ENCODE assay signal across 12 cellular contexts in the genomic region with DNA sequence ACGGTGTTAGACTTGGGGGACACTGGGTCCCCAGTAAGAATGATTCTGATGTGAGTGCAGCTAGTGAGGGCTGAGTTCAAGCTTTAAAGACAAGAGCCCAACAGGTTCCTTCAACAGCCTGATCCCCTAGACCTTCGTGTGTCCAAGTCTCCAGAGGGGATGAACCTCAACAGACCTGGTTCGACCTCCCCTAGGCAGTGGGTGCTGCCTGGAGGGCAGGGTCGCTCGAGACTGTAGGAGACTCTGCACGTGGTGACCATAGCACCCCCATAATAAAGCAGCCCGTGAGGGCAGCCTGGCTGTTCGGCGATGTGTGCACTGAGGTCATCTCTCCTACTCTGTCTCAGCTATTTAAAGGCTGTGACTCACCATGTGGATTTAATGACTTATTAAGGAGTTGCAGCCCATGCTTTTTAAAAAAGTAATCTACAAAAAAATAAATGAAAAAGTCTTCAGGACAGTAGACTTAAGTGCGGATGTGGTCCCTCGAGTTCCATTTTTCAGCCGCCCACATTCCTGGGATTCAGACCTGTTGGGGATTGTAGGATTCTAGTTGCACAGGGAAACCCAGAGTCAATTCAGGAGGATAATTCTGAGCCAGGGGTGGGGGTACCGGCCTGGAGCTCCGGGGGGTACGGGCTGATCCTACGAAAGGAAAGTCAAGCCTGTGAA. TPM values are rescaled to one million over a fixed set of nuclear protein-coding genes. Genes with fewer than 3 reads are reported as not detected.
DNase-seq lines count a peak whose midpoint lies in the region; ATAC-seq and TF ChIP-seq lines count a peak whose summit lies in the region.
"Had no signal": no experiment of that assay in that cellular context is flagged by ENCODE, and none has a peak within 500 bp of the region (broad histone marks: within the 10 kb centered on the region; RNA-seq: fewer than 3 reads in every experiment).

No MANE protein-coding gene starts in this region.

- no peak overlapping the region for H3K4me3 Mint-ChIP-seq in MCF 10A (ENCODE audit: unreplicated experiment)
- H3K4me3 Mint-ChIP-seq: activated naive CD8-positive, alpha-beta T cell treated with anti-CD3 and anti-CD28 coated beads for 36 hours; H9 had no signal

- CTCF ChIA-PET in MCF 10A (lab: Yijun Ruan, JAX) = no interaction called here

- DNase-seq in AG08396 (ENCODE audit: low spot score) = peak; percentile 88
- peak; percentile 63 for DNase-seq in HS-5 (ENCODE audit: low read depth)
- DNase-seq in MCF 10A (ENCODE audit: unreplicated experiment) = peak; percentile 45
- DNase-seq in mesenteric fat pad (ENCODE audit: low spot score) = peak; percentile 80
- DNase-seq in NCI-H146 treated with DMSO at 0.1 percent for 48 hours (lab: John Stamatoyannopoulos, UW; ENCODE audit: unreplicated experiment) = no peak
- DNase-seq: activated naive CD8-positive, alpha-beta T cell treated with anti-CD3 and anti-CD28 coated beads for 36 hours; Kasumi-1; SW 1271 had no signal

- no peaks in the 10 kb centered on the region for H3K27me3 Mint-ChIP-seq in MCF 10A (ENCODE audit: insufficient read depth, unreplicated experiment)
- H3K27me3 Mint-ChIP-seq: activated naive CD8-positive, alpha-beta T cell treated with anti-CD3 and anti-CD28 coated beads for 36 hours had no signal

- no peaks in the 10 kb centered on the region for H3K9me3 Mint-ChIP-seq in MCF 10A (ENCODE audit: unreplicated experiment)
- H3K9me3 Mint-ChIP-seq: activated naive CD8-positive, alpha-beta T cell treated with anti-CD3 and anti-CD28 coated beads for 36 hours had no signal

- H3K36me3 Mint-ChIP-seq in MCF 10A (ENCODE audit: insufficient read depth, unreplicated experiment) = no peaks in the 10 kb centered on the region
- H3K36me3 Mint-ChIP-seq: activated naive CD8-positive, alpha-beta T cell treated with anti-CD3 and anti-CD28 coated beads for 36 hours had no signal

- intact Hi-C loops in MCF 10A (cut with micrococcal nuclease) = no loop called here

- no peaks in the 10 kb centered on the region for H3K4me1 Mint-ChIP-seq in MCF 10A (ENCODE audit: insufficient read depth, unreplicated experiment)

- no peak overlapping the region for H3K27ac Mint-ChIP-seq in MCF 10A (ENCODE audit: low read depth, unreplicated experiment)
- H3K27ac Mint-ChIP-seq: activated naive CD8-positive, alpha-beta T cell treated with anti-CD3 and anti-CD28 coated beads for 36 hours; H9 had no signal

- BruUV-seq in MCF 10A (replicated peaks; lab: Mats Ljungman, UMichigan) = no TSS peak

- POLR2A ChIA-PET in MCF 10A (lab: Yijun Ruan, JAX) = no interaction called here

- no peak for ATAC-seq in GM18870 (IDR thresholded peaks at IDR 0.05; ENCODE audit: unreplicated experiment)
- ATAC-seq in HG02588 (IDR thresholded peaks at IDR 0.05; ENCODE audit: unreplicated experiment) = no peak
- no peak for ATAC-seq in HG03175 (IDR thresholded peaks at IDR 0.05; ENCODE audit: unreplicated experiment)

- no peak for TF ChIP-seq CTCF in MCF 10A (IDR thresholded peaks at IDR 0.05; ENCODE audit: unreplicated experiment)

RNA-seq across cellular contexts. Expression of gene METRNL, which starts 23.4 kb away (rescaled TPM):
- total RNA-seq in MCF 10A (2022) = 14.5 and 24.1 TPM in 2 replicates
- total RNA-seq in mesenteric fat pad = 151 TPM
